ENCODE assay signal across 14 cellular contexts in the genomic region with DNA sequence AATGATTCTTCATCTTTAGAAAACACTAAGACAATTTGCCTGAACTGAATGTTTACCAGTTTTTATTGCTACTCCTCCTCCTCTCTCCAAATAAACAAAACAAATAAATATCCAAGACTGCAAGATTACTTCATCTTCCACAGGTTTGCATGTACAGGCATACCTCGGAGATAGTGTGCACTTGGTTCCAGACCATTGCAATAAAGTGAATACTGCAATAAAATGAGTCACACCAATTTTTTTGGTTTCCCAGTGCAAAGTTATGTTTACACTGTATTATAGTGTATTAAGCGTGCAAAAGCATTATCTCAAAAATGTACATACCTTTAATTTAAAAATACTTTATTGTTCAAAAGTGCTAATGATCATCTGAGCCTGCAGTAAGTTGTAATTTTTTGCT. TPM values are rescaled to one million over a fixed set of nuclear protein-coding genes. Genes with fewer than 3 reads are reported as not detected.
DNase-seq lines count a peak whose midpoint lies in the region; ATAC-seq and TF ChIP-seq lines count a peak whose summit lies in the region.
"Had no signal": no experiment of that assay in that cellular context is flagged by ENCODE, and none has a peak within 500 bp of the region (broad histone marks: within the 10 kb centered on the region; RNA-seq: fewer than 3 reads in every experiment).

No MANE protein-coding gene starts in this region.

- H3K4me3 ChIP-seq in LNCaP clone FGC (ENCODE audit: low read depth, low read length), result no peak overlapping the region
- no peak overlapping the region for H3K4me3 ChIP-seq in RWPE2 (ENCODE audit: severe bottlenecking)
- H3K4me3 ChIP-seq in fibroblast of villous mesenchyme (ENCODE audit: low read depth, low read length), result no peak overlapping the region
- H3K4me3 ChIP-seq: BLaER1 treated with 17β-estradiol and CSF1 and Interleukin-3, amounts not matched to agents 10 nM and 100 nM; HAP-1; K562 had no signal

- no peak overlapping the region for H3K27ac ChIP-seq in RWPE2 (ENCODE audit: poor library complexity, severe bottlenecking)
- H3K27ac ChIP-seq: BLaER1 treated with 17β-estradiol and CSF1 and Interleukin-3, amounts not matched to agents 10 nM and 100 nM had no signal

- DNase-seq in LNCaP clone FGC (ENCODE audit: low read depth) (peak; percentile 37), RWPE2 (ENCODE audit: low spot score) (no peak), fibroblast of villous mesenchyme (ENCODE audit: low read depth) (peak; percentile 11), COR-L47 (lab: John Stamatoyannopoulos, UW) (no peak), SIG-M5 treated with dmso at 0.1 percent for 504 hours (lab: John Stamatoyannopoulos, UW; ENCODE audit: unreplicated experiment) (no peak)
- DNase-seq: Calu3; CD4-positive, CD25-positive, alpha-beta regulatory T cell; DMS 273 treated with DMSO at 0.1 percent for 48 hours; DMS79 treated with DMSO at 0.1 percent for 48 hours; EL had no signal

- TF ChIP-seq CTCF in LNCaP clone FGC (IDR thresholded peaks at IDR 0.05; ENCODE audit: control insufficient read depth, extremely low read depth, insufficient read depth) (no peak), RWPE2 (IDR thresholded peaks at IDR 0.05; ENCODE audit: poor library complexity, severe bottlenecking) (no peak), fibroblast of villous mesenchyme (IDR thresholded peaks at IDR 0.05; ENCODE audit: insufficient read depth, low read depth, low read length) (no peak)

- 0 out of 3 replicates have a peak, but pooled peaks have one; percentile 38 for ATAC-seq in RWPE2 (ENCODE audit: low read depth)
- ATAC-seq in GM19395 (IDR thresholded peaks at IDR 0.05; ENCODE audit: unreplicated experiment), result no peak
- ATAC-seq: K562 had no signal

- no peaks in the 10 kb centered on the region for H3K9me3 ChIP-seq in RWPE2 (ENCODE audit: severe bottlenecking)
- H3K9me3 ChIP-seq: HAP-1 had no signal

- no peaks in the 10 kb centered on the region for H3K4me1 ChIP-seq in RWPE2 (ENCODE audit: insufficient read depth, poor library complexity, severe bottlenecking)
- H3K4me1 ChIP-seq: BLaER1 treated with 17β-estradiol and CSF1 and Interleukin-3, amounts not matched to agents 10 nM and 100 nM had no signal

- H3K27me3 ChIP-seq in RWPE2 (ENCODE audit: insufficient read depth, poor library complexity, severe bottlenecking), result no peaks in the 10 kb centered on the region
- H3K27me3 ChIP-seq: BLaER1 treated with 17β-estradiol and CSF1 and Interleukin-3, amounts not matched to agents 10 nM and 100 nM had no signal

- peaks cover 36% of the 10 kb centered on the region for H3K36me3 ChIP-seq in RWPE2 (ENCODE audit: low read depth)

RNA-seq across cellular contexts. Expression of gene FBXL5, which starts 53.3 kb away (rescaled TPM):
- total RNA-seq in fibroblast of villous mesenchyme, result 88.9 and 157 TPM in 2 replicates

Comparison
In these comparisons a context has a peak if more than half of its experiments do, and no peak if none do; other contexts are left out.
1. DNase-seq: peak in LNCaP clone FGC (single experiment) and fibroblast of villous mesenchyme (single experiment); none in RWPE2 (single experiment), COR-L47 (single experiment) and SIG-M5 treated with dmso at 0.1 percent for 504 hours (single experiment).